15 cellular contexts compared by ENCODE assay signal in genomic region chr19:18764591-18765051, GRCh38. TPM values are rescaled to one million over a fixed set of nuclear protein-coding genes. Genes with fewer than 3 reads are reported as not detected.
DNase-seq lines count a peak whose midpoint lies in the region; ATAC-seq and TF ChIP-seq lines count a peak whose summit lies in the region.
"Had no signal": no experiment of that assay in that cellular context is flagged by ENCODE, and none has a peak within 500 bp of the region (broad histone marks: within the 10 kb centered on the region; RNA-seq: fewer than 3 reads in every experiment).

No MANE protein-coding gene starts in this region.

- H3K27me3 ChIP-seq in PC-9 (ENCODE audit: insufficient read depth, low read depth) (no peaks in the 10 kb centered on the region), left lung (no peaks in the 10 kb centered on the region)
- H3K27me3 ChIP-seq: gastroesophageal sphincter, spleen, vagina had no signal

- H3K36me3 Mint-ChIP-seq in stimulated activated memory B cell treated with anti-CD40 and anti-IgM and Interleukin-4, amounts not matched to agents 10 μg/mL and 1 μg/mL and 100 μg/mL, for 72 hours, result no peaks in the 10 kb centered on the region

- intact Hi-C loops in PC-9 (cut with micrococcal nuclease; ENCODE audit: unreplicated experiment) (loop anchor here (1.0 to 10.0 kb wide), 4 partner anchors 70 to 160 kb away; partner anchors contain the start of gene CRLF1), left lung (cut with DNase I) (no loop called here)

- H3K9me3 Mint-ChIP-seq in stimulated activated memory B cell treated with anti-CD40 and anti-IgM and Interleukin-4, amounts not matched to agents 10 μg/mL and 1 μg/mL and 100 μg/mL, for 72 hours, result no peaks in the 10 kb centered on the region
- H3K9me3 Mint-ChIP-seq: activated T-cell treated with anti-CD3 and anti-CD28 coated beads, Interleukin-2, amount 50 U/mL, for 4 hours; CD8-positive, alpha-beta T cell; stimulated activated naive CD8-positive, alpha-beta T cell treated with anti-CD3 and anti-CD28 coated beads, Interleukin-15, Interleukin-2, amounts not matched to agents 100 ng/mL and 50 ng/mL, for 24 hours had no signal

- ATAC-seq in stimulated activated memory B cell treated with anti-CD40 and anti-IgM and Interleukin-4, amounts not matched to agents 10 μg/mL and 1 μg/mL and 100 μg/mL, for 72 hours, result no peak
- ATAC-seq in left lung (no peak), HG02678 (IDR thresholded peaks at IDR 0.05; ENCODE audit: unreplicated experiment) (no peak), GM19467 (IDR thresholded peaks at IDR 0.05; ENCODE audit: unreplicated experiment) (no peak)
- ATAC-seq: activated T-cell treated with anti-CD3 and anti-CD28 coated beads, Interleukin-2, amount 50 U/mL, for 4 hours; CD8-positive, alpha-beta T cell; gastroesophageal sphincter had no signal

- H3K9me2 ChIP-seq in PC-9 (ENCODE audit: insufficient read depth), result no peaks in the 10 kb centered on the region

- H3K27me3 Mint-ChIP-seq in stimulated activated memory B cell treated with anti-CD40 and anti-IgM and Interleukin-4, amounts not matched to agents 10 μg/mL and 1 μg/mL and 100 μg/mL, for 72 hours, result no peaks in the 10 kb centered on the region
- H3K27me3 Mint-ChIP-seq: stimulated activated naive CD8-positive, alpha-beta T cell treated with anti-CD3 and anti-CD28 coated beads, Interleukin-15, Interleukin-2, amounts not matched to agents 100 ng/mL and 50 ng/mL, for 24 hours had no signal

- POLR2A ChIA-PET in PC-9 (lab: Charles Lee; ENCODE audit: unreplicated experiment), result interaction anchor here (0.6 kb wide), 1 partner anchor 20 kb away, joined by 5 read pairs; no protein-coding TSS in a partner anchor

- H3K27ac ChIP-seq in PC-9 (peak overlapping the region; percentile 24), left lung (no peak overlapping the region)
- H3K27ac ChIP-seq: spleen, vagina had no signal

- no TSS peak for BruUV-seq in PC-9 (replicated peaks; lab: Mats Ljungman, UMichigan)

- peak overlapping the region; percentile 63 for H3K4me2 ChIP-seq in PC-9

- no peaks in the 10 kb centered on the region for H4K20me1 ChIP-seq in PC-9 (ENCODE audit: insufficient read depth)

- H3K4me3 ChIP-seq in PC-9 (no peak overlapping the region; the same call in 1 of the 2 replicates), fibroblast of mammary gland (ENCODE audit: control insufficient read depth, low read depth, low read length) (no peak overlapping the region), left lung (no peak overlapping the region)
- H3K4me3 ChIP-seq: gastroesophageal sphincter, spleen, vagina had no signal

- no peak overlapping the region for H2AFZ ChIP-seq in PC-9

- H3K9me3 ChIP-seq in PC-9 (ENCODE audit: insufficient read depth, low read depth), result no peaks in the 10 kb centered on the region
- H3K9me3 ChIP-seq in left lung, result no peaks in the 10 kb centered on the region
- H3K9me3 ChIP-seq: gastroesophageal sphincter, spleen, vagina had no signal

- peaks cover 36% of the 10 kb centered on the region for H3F3A ChIP-seq in PC-9 (ENCODE audit: insufficient read depth, low read depth)

- CTCF ChIA-PET in PC-9 (lab: Charles Lee), result no interaction called here

- H3K4me1 ChIP-seq in PC-9 (replicated peaks; ENCODE audit: insufficient read depth) (peaks cover 48% of the 10 kb centered on the region), left lung (peaks cover 9 to 14% of the 10 kb centered on the region in 2 donors)

- peak overlapping the region; percentile 15 for H3K27ac Mint-ChIP-seq in stimulated activated memory B cell treated with anti-CD40 and anti-IgM and Interleukin-4, amounts not matched to agents 10 μg/mL and 1 μg/mL and 100 μg/mL, for 72 hours
- H3K27ac Mint-ChIP-seq: CD8-positive, alpha-beta T cell; stimulated activated naive CD8-positive, alpha-beta T cell treated with anti-CD3 and anti-CD28 coated beads, Interleukin-15, Interleukin-2, amounts not matched to agents 100 ng/mL and 50 ng/mL, for 24 hours had no signal

- DNase-seq in GM03348 (ENCODE audit: low spot score) (peak; percentile 62), PC-9 (peak in 1 of 2 experiments; percentile 86), fibroblast of mammary gland (ENCODE audit: low read depth) (peak; percentile 51), left lung (no peak)
- DNase-seq: activated T-cell treated with anti-CD3 and anti-CD28 coated beads, Interleukin-2, amount 50 U/mL, for 4 hours; CD8-positive, alpha-beta T cell; spleen had no signal

- H3K79me2 ChIP-seq in PC-9 (ENCODE audit: low read depth), result no peaks in the 10 kb centered on the region

- H3K36me3 ChIP-seq in PC-9 (ENCODE audit: low read depth), result no peaks in the 10 kb centered on the region
- no peaks in the 10 kb centered on the region for H3K36me3 ChIP-seq in left lung
- H3K36me3 ChIP-seq: vagina had no signal

- H3K4me3 Mint-ChIP-seq in stimulated activated memory B cell treated with anti-CD40 and anti-IgM and Interleukin-4, amounts not matched to agents 10 μg/mL and 1 μg/mL and 100 μg/mL, for 72 hours, result no peak overlapping the region
- H3K4me3 Mint-ChIP-seq: activated T-cell treated with anti-CD3 and anti-CD28 coated beads, Interleukin-2, amount 50 U/mL, for 4 hours; CD8-positive, alpha-beta T cell; stimulated activated naive CD8-positive, alpha-beta T cell treated with anti-CD3 and anti-CD28 coated beads, Interleukin-15, Interleukin-2, amounts not matched to agents 100 ng/mL and 50 ng/mL, for 24 hours had no signal

- no peak for TF ChIP-seq CTCF in PC-9 (conservative IDR thresholded peaks at IDR 0.05)
- TF ChIP-seq CTCF in fibroblast of mammary gland (conservative IDR thresholded peaks at IDR 0.05; ENCODE audit: control insufficient read depth, insufficient read depth, low read depth, low read length), result no peak
- no peak for TF ChIP-seq CTCF in left lung (IDR thresholded peaks at IDR 0.05)

- peaks cover 12% of the 10 kb centered on the region for H3K4me1 Mint-ChIP-seq in stimulated activated memory B cell treated with anti-CD40 and anti-IgM and Interleukin-4, amounts not matched to agents 10 μg/mL and 1 μg/mL and 100 μg/mL, for 72 hours

RNA-seq across cellular contexts. Expression of gene COMP, which starts 26.5 kb away (rescaled TPM):
- total RNA-seq in PC-9 (2021) (not detected in 2 replicates), left lung (10 to 100 TPM in 1 of 2 donors, 1 to 10 TPM in 1; 1.9 to 47.7 TPM)
- total RNA-seq: activated T-cell treated with anti-CD3 and anti-CD28 coated beads, Interleukin-2, amount 50 U/mL, for 4 hours; CD8-positive, alpha-beta T cell; lung microvascular endothelial cell; SK-MEL-5; spleen had no signal

Comparison
In these comparisons a context has a peak if more than half of its experiments do, and no peak if none do; other contexts are left out.
1. DNase-seq: peak in GM03348 (single experiment) and fibroblast of mammary gland (single experiment); none in left lung (0 of 2).